Comparison of ENCODE assay signal across 8 cellular contexts in genomic region chr1:42462828-42463763, GRCh38. TPM values are rescaled to one million over a fixed set of nuclear protein-coding genes. Genes with fewer than 3 reads are reported as not detected.
A peak's percentile ranks its signal among the peaks of the same experiment; 100 is the strongest.
DNase-seq lines count a peak whose midpoint lies in the region; ATAC-seq and TF ChIP-seq lines count a peak whose summit lies in the region.

Gene CCDC30, plus strand, starts transcription at chr1:42463286. Its CDS starts 17,266 bp downstream, at chr1:42480552.

- peak within 1 kb of the TSS in 34 of 59 donors; percentile 4 to 78 (median 37) for H3K27ac ChIP-seq in dorsolateral prefrontal cortex
- H3K27ac ChIP-seq in liver (ENCODE audit: low read depth in 1 of 2, low read length in 2 of 2), result peak within 1 kb of the TSS in 1 of 2 donors; percentile 51

- intact Hi-C loops in dorsolateral prefrontal cortex (cut with DNase I), result loop anchor here in 1 of 2 donors (2.0 kb wide), 1 partner anchor 82 kb away; the partner anchor contains the start of gene RIMKLA

- peak within 1 kb of the TSS; percentile 41 to 98 (median 78) for H3K4me3 ChIP-seq in dorsolateral prefrontal cortex
- H3K4me3 ChIP-seq in liver (ENCODE audit: low read depth in 1 of 3, low read length in 3 of 3), result peak within 1 kb of the TSS; percentile 64 to 88 (median 73)

- H3K27me3 ChIP-seq in dorsolateral prefrontal cortex (no peaks in the 10 kb centered on the region), liver (ENCODE audit: control insufficient read depth in 4 of 4, insufficient read depth in 4 of 4, low read length in 3 of 4) (no peaks in the 10 kb centered on the region)

- peaks cover 2 to 16% (median 12%) of the 10 kb centered on the region in 4 donors for H3K4me1 ChIP-seq in liver (ENCODE audit: control insufficient read depth in 4 of 4, insufficient read depth in 4 of 4, low read length in 3 of 4)

- peak in 13 of 56 donors; percentile 7 to 45 (median 15) for TF ChIP-seq CTCF in dorsolateral prefrontal cortex (IDR thresholded peaks at IDR 0.05 in 54 of 56, conservative IDR thresholded peaks at IDR 0.05 in 2 of 56; ENCODE audit: low read depth in 1 of 56, partially characterized antibody in 56 of 56)
- no peak for TF ChIP-seq CTCF in liver (IDR thresholded peaks at IDR 0.05; ENCODE audit: low read depth, low read length, missing input control)

- DNase-seq in C1 segment of cervical spinal cord (lab: John Stamatoyannopoulos, UW), result peak; percentile 18 to 99 (median 80)
- DNase-seq in NCI-H748 treated with DMSO at 0.1 percent for 48 hours (lab: John Stamatoyannopoulos, UW), result peak; percentile 100
- peak; percentile 93 to 95 for DNase-seq in activated CD4-positive, alpha-beta T cell treated with anti-CD3 and anti-CD28 coated beads, Interleukin-2, amount 50 U/mL, for 48 hours
- peak; percentile 78 to 99 (median 96) for DNase-seq in dorsolateral prefrontal cortex
- peak; percentile 85 to 88 for DNase-seq in stimulated activated CD4-positive, alpha-beta T cell treated with anti-CD3 and anti-CD28 coated beads, Interleukin-2, amount 100 ng/mL, for 48 hours

- 2% methylated on average over 59 of the region's 59 CpGs for WGBS in liver

- H3K9me3 ChIP-seq in liver (ENCODE audit: control insufficient read depth in 4 of 4, low read length in 3 of 4), result no peaks in the 10 kb centered on the region

- no peak within 1 kb of the TSS for H3K9ac ChIP-seq in liver (ENCODE audit: low read depth in 1 of 2, low read length in 2 of 2)

- peak in 1 of 2 donors; percentile 17 for TF ChIP-seq RAD21 in liver (IDR thresholded peaks at IDR 0.05)

- ATAC-seq in GM19438 (IDR thresholded peaks at IDR 0.05; ENCODE audit: low read depth, unreplicated experiment), result peak; percentile 100
- ATAC-seq in HG03565 (IDR thresholded peaks at IDR 0.05; ENCODE audit: unreplicated experiment), result peak; percentile 97

- peaks cover 0 to 24% (median 19%) of the 10 kb centered on the region in 4 donors for H3K36me3 ChIP-seq in liver (ENCODE audit: control insufficient read depth in 4 of 4, insufficient read depth in 3 of 4, low read depth in 1 of 4, low read length in 3 of 4)

TF ChIP-seq in liver, 16 proteins besides CTCF, POLR2A, EP300 and RAD21:
- peak; percentile 91 for TF ChIP-seq YY1 (IDR thresholded peaks at IDR 0.05)
- no peak for TF ChIP-seq NR2F2 (IDR thresholded peaks at IDR 0.05)
- no peak for TF ChIP-seq JUND (IDR thresholded peaks at IDR 0.05)
- TF ChIP-seq FOXA1 (IDR thresholded peaks at IDR 0.05), result peak; percentile 43
- TF ChIP-seq ATF3 (IDR thresholded peaks at IDR 0.05), result no peak
- TF ChIP-seq EGR1 (IDR thresholded peaks at IDR 0.05; ENCODE audit: low read depth in 2 of 2), result no peak
- peak; percentile 57 for TF ChIP-seq MAX (IDR thresholded peaks at IDR 0.05)
- TF ChIP-seq SP1 (IDR thresholded peaks at IDR 0.05), result peak; percentile 98
- no peak for TF ChIP-seq TAF1 (conservative IDR thresholded peaks at IDR 0.05)
- TF ChIP-seq FOXA2 (IDR thresholded peaks at IDR 0.05), result no peak
- no peak for TF ChIP-seq ZBTB33 (IDR thresholded peaks at IDR 0.05)
- TF ChIP-seq RXRA (IDR thresholded peaks at IDR 0.05), result peak in 1 of 2 donors; percentile 29
- TF ChIP-seq HNF4A (conservative IDR thresholded peaks at IDR 0.05), result no peak
- peak in 1 of 2 donors; percentile 83 for TF ChIP-seq GABPA (IDR thresholded peaks at IDR 0.05 in 1 of 2, conservative IDR thresholded peaks at IDR 0.05 in 1 of 2)
- no peak for TF ChIP-seq HNF4G (IDR thresholded peaks at IDR 0.05)
- no peak for TF ChIP-seq REST (IDR thresholded peaks at IDR 0.05)

RNA-seq across cellular contexts. Expression of gene CCDC30, which starts in this region (rescaled TPM):
- total RNA-seq in dorsolateral prefrontal cortex (10 to 100 TPM; 13.0 to 39.2 (median 25.7) TPM), liver (1 to 10 TPM; 1.7 to 2.0 TPM)
- polyA plus RNA-seq in liver, result under 1 TPM; 0.07 to 0.93 TPM

Comparison
In these comparisons a context has a peak if more than half of its experiments do, and no peak if none do; other contexts are left out.
1. RNA of gene CCDC30 (total RNA-seq): 13.0 to 39.2 TPM in dorsolateral prefrontal cortex; 1.7 to 2.0 TPM in liver; every median in the first group is over 4 times any median in the second.
2. Peak in every context shown above with its lines, with median percentiles within 50 percentile points of each other: DNase-seq.